In genomic region chr6:2245954-2246863, GRCh38 we compare ENCODE assay signal across 8 cellular contexts. TPM values are rescaled to one million over a fixed set of nuclear protein-coding genes. Genes with fewer than 3 reads are reported as not detected.
DNase-seq lines count a peak whose midpoint lies in the region; FAIRE-seq and TF ChIP-seq lines count a peak whose summit lies in the region.

No MANE protein-coding gene starts in this region.

- H3K27ac ChIP-seq in kidney (ENCODE audit: low read depth in 2 of 2, low read length in 2 of 2), result peak overlapping the region; percentile 91 to 97

- TF ChIP-seq CTCF in cardiac fibroblast (IDR thresholded peaks at IDR 0.05; ENCODE audit: low read depth, low read length) (no peak), kidney (IDR thresholded peaks at IDR 0.05; ENCODE audit: borderline replicate concordance, extremely low read depth, insufficient read depth) (no peak)

- H3K9ac ChIP-seq in kidney (ENCODE audit: low read length in 2 of 2), result peak overlapping the region; percentile 61 to 98

- H3K9me3 ChIP-seq in kidney (ENCODE audit: control insufficient read depth in 1 of 2, low read length in 2 of 2), result no peaks in the 10 kb centered on the region

- H3K4me3 ChIP-seq in cardiac fibroblast (replicated peaks in 1 of 2; ENCODE audit: low read depth in 2 of 2, low read length in 2 of 2) (peak overlapping the region; percentile 74 to 95), kidney (ENCODE audit: low read length in 2 of 2) (peak overlapping the region; percentile 79 to 96)

- no peak for FAIRE-seq in kidney (lab: Jason Lieb, UNC)

- intact Hi-C loops in kidney (cut with DNase I), result no loop called here

- DNase-seq in EH (ENCODE audit: low read depth) (peak; percentile 44), H4 (ENCODE audit: low spot score) (peak; percentile 54), NCI-H1092 (lab: John Stamatoyannopoulos, UW) (peak; percentile 58), T-helper 2 cell (peak in 3 of 5 experiments; percentile 14 to 37 (median 18)), cardiac fibroblast (ENCODE audit: low read depth in 2 of 2) (peak; percentile 50 to 77), kidney (peak; percentile 91), retina (no peak)
- DNase-seq in stimulated activated CD4-positive, alpha-beta T cell treated with anti-CD3 and anti-CD28 coated beads, Interleukin-15, amount 100 ng/mL, for 48 hours (ENCODE audit: low read depth in 2 of 2), result peak; percentile 13 to 19

- peaks cover 5 to 6% of the 10 kb centered on the region in 2 donors for H3K4me1 ChIP-seq in kidney (ENCODE audit: control insufficient read depth in 1 of 2, insufficient read depth in 1 of 2, low read depth in 1 of 2, low read length in 2 of 2)

- peaks cover 0 to 3% of the 10 kb centered on the region in 2 donors for H3K36me3 ChIP-seq in kidney (ENCODE audit: control insufficient read depth in 1 of 2, insufficient read depth in 2 of 2, low read length in 2 of 2)

RNA-seq across cellular contexts. Expression of gene GMDS, which starts 0.8 kb away (rescaled TPM):
- 20.2 and 23.6 TPM in 2 replicates for total RNA-seq in H4 (2014; rRNA removed; shearing (Covaris generic))
- 63.7 TPM for total RNA-seq in kidney
- polyA plus RNA-seq in kidney (ENCODE audit: insufficient read depth, low read depth, low replicate concordance), result 49.6 TPM
